Comparison of ENCODE assay signal across 9 cellular contexts in genomic region chr9:89436963-89437625, GRCh38.
DNase-seq lines count a peak whose midpoint lies in the region; ATAC-seq and TF ChIP-seq lines count a peak whose summit lies in the region.
"Had no signal": no experiment of that assay in that cellular context is flagged by ENCODE, and none has a peak within 500 bp of the region (broad histone marks: within the 10 kb centered on the region; RNA-seq: fewer than 3 reads in every experiment).

No MANE protein-coding gene starts in this region.

- H3K4me1 Mint-ChIP-seq in activated naive CD8-positive, alpha-beta T cell treated with anti-CD3 and anti-CD28 coated beads, Interleukin-2, amount 50 U/mL, for 24 hours, result peaks cover 92% of the 10 kb centered on the region
- peaks cover 69% of the 10 kb centered on the region for H3K4me1 Mint-ChIP-seq in nephron progenitor cell

- peaks cover 36% of the 10 kb centered on the region for H3K36me3 Mint-ChIP-seq in activated naive CD8-positive, alpha-beta T cell treated with anti-CD3 and anti-CD28 coated beads, Interleukin-2, amount 50 U/mL, for 24 hours (ENCODE audit: low read depth)
- H3K36me3 Mint-ChIP-seq in nephron progenitor cell (ENCODE audit: low read depth), result no peaks in the 10 kb centered on the region

- H3K4me3 Mint-ChIP-seq in activated naive CD8-positive, alpha-beta T cell treated with anti-CD3 and anti-CD28 coated beads, Interleukin-2, amount 50 U/mL, for 24 hours, result no peak overlapping the region
- no peak overlapping the region for H3K4me3 Mint-ChIP-seq in nephron progenitor cell

- H3K4me1 ChIP-seq in spleen, result peaks cover 35 to 98% (median 85%) of the 10 kb centered on the region in 6 donors

- no peaks in the 10 kb centered on the region for H3K27me3 Mint-ChIP-seq in activated naive CD8-positive, alpha-beta T cell treated with anti-CD3 and anti-CD28 coated beads, Interleukin-2, amount 50 U/mL, for 24 hours
- H3K27me3 Mint-ChIP-seq in nephron progenitor cell (ENCODE audit: low read depth, poor library complexity), result no peaks in the 10 kb centered on the region

- TF ChIP-seq POLR2A in spleen (IDR thresholded peaks at IDR 0.05), result no peak

- H3K9me3 Mint-ChIP-seq in activated naive CD8-positive, alpha-beta T cell treated with anti-CD3 and anti-CD28 coated beads, Interleukin-2, amount 50 U/mL, for 24 hours, result no peaks in the 10 kb centered on the region
- no peaks in the 10 kb centered on the region for H3K9me3 Mint-ChIP-seq in nephron progenitor cell

- intact Hi-C loops in spleen (cut with DNase I; ENCODE audit: low total_unique reads), result no loop called here

- peak overlapping the region; percentile 69 for H3K27ac Mint-ChIP-seq in activated naive CD8-positive, alpha-beta T cell treated with anti-CD3 and anti-CD28 coated beads, Interleukin-2, amount 50 U/mL, for 24 hours
- no peak overlapping the region for H3K27ac Mint-ChIP-seq in nephron progenitor cell

- DNase-seq in stimulated activated CD4-positive, alpha-beta T cell treated with anti-CD3 and anti-CD28 coated beads, Interleukin-1b, Interleukin-23, amount 100 ng/mL, for 48 hours, result peak; percentile 52
- DNase-seq in stimulated activated CD4-positive, alpha-beta T cell treated with anti-CD3 and anti-CD28 coated beads, Interleukin-12 subunit alpha, Interleukin-12 subunit beta, amount 100 ng/mL, for 4 hours, result no peak
- peak; percentile 1 for DNase-seq in NCI-H748 treated with DMSO at 0.1 percent for 48 hours (lab: John Stamatoyannopoulos, UW)
- DNase-seq in activated naive CD8-positive, alpha-beta T cell treated with anti-CD3 and anti-CD28 coated beads, Interleukin-2, amount 50 U/mL, for 24 hours, result no peak
- peak; percentile 91 for DNase-seq in spleen
- no peak for DNase-seq in NCI-H1092 (lab: John Stamatoyannopoulos, UW)
- DNase-seq in nephron progenitor cell, result no peak

- TF ChIP-seq CTCF in spleen (IDR thresholded peaks at IDR 0.05 in 8 of 11, conservative IDR thresholded peaks at IDR 0.05 in 3 of 11), result no peak
- no peak for TF ChIP-seq CTCF in nephron progenitor cell (IDR thresholded peaks at IDR 0.05)

- peaks cover 0 to 61% (median 0%) of the 10 kb centered on the region in 6 donors for H3K36me3 ChIP-seq in spleen

- WGBS in spleen, 5 donors, result 36 to 51% (median 42%) methylated on average over 8 to 17 of the region's 17 CpGs

- H3K27me3 ChIP-seq in spleen (replicated peaks in 1 of 7), result no peaks in the 10 kb centered on the region

- no peaks in the 10 kb centered on the region for H3K9me3 ChIP-seq in spleen

- peak overlapping the region in 1 of 8 donors; percentile 4 for H3K4me3 ChIP-seq in spleen

- peak; percentile 30 for ATAC-seq in activated naive CD8-positive, alpha-beta T cell treated with anti-CD3 and anti-CD28 coated beads, Interleukin-2, amount 50 U/mL, for 24 hours
- no peak for ATAC-seq in HG03025 (IDR thresholded peaks at IDR 0.05; ENCODE audit: low FRiP score, unreplicated experiment)
- ATAC-seq: Panc1 had no signal

- peak overlapping the region in 5 of 8 donors; percentile 9 to 74 (median 63) for H3K27ac ChIP-seq in spleen

Comparison
In these comparisons a context has a peak if more than half of its experiments do, and no peak if none do; other contexts are left out.
1. DNase-seq: peak in stimulated activated CD4-positive, alpha-beta T cell treated with anti-CD3 and anti-CD28 coated beads, Interleukin-1b, Interleukin-23, amount 100 ng/mL, for 48 hours (single experiment), NCI-H748 treated with DMSO at 0.1 percent for 48 hours (single experiment) and spleen (single experiment); none in stimulated activated CD4-positive, alpha-beta T cell treated with anti-CD3 and anti-CD28 coated beads, Interleukin-12 subunit alpha, Interleukin-12 subunit beta, amount 100 ng/mL, for 4 hours (single experiment), activated naive CD8-positive, alpha-beta T cell treated with anti-CD3 and anti-CD28 coated beads, Interleukin-2, amount 50 U/mL, for 24 hours (single experiment), NCI-H1092 (single experiment) and nephron progenitor cell (single experiment).